ENCODE assay signal across 14 cellular contexts in genomic region chr7:110801502-110801901, GRCh38.
DNase-seq lines count a peak whose midpoint lies in the region; ATAC-seq, FAIRE-seq and TF ChIP-seq lines count a peak whose summit lies in the region.
"Had no signal": no experiment of that assay in that cellular context is flagged by ENCODE, and none has a peak within 500 bp of the region (broad histone marks: within the 10 kb centered on the region; RNA-seq: fewer than 3 reads in every experiment).

No MANE protein-coding gene starts in this region.

- H3K9ac ChIP-seq in kidney (ENCODE audit: low read length in 2 of 2), result no peak overlapping the region

- H3K9me3 Mint-ChIP-seq in activated T-helper 17 cell treated with anti-CD3 and anti-CD28 coated beads, Interleukin-2, amount 50 U/mL, for 72 hours, result peaks cover 6% of the 10 kb centered on the region

- H3K4me3 ChIP-seq in kidney (ENCODE audit: low read length in 2 of 2), result no peak overlapping the region

- no peaks in the 10 kb centered on the region for H3K36me3 Mint-ChIP-seq in activated T-helper 17 cell treated with anti-CD3 and anti-CD28 coated beads, Interleukin-2, amount 50 U/mL, for 72 hours (ENCODE audit: low read depth)
- H3K36me3 Mint-ChIP-seq: immature natural killer cell had no signal

- H3K4me1 Mint-ChIP-seq in activated T-helper 17 cell treated with anti-CD3 and anti-CD28 coated beads, Interleukin-2, amount 50 U/mL, for 72 hours, result peaks cover 9% of the 10 kb centered on the region
- H3K4me1 Mint-ChIP-seq: immature natural killer cell had no signal

- ATAC-seq in GM18861 (IDR thresholded peaks at IDR 0.05; ENCODE audit: unreplicated experiment) (peak; percentile 90), GM21447 (IDR thresholded peaks at IDR 0.05; ENCODE audit: unreplicated experiment) (peak; percentile 88), HG03039 (IDR thresholded peaks at IDR 0.05; ENCODE audit: unreplicated experiment) (peak; percentile 74)
- peak; percentile 85 for ATAC-seq in activated T-helper 17 cell treated with anti-CD3 and anti-CD28 coated beads, Interleukin-2, amount 50 U/mL, for 72 hours (replicated peaks)

- TF ChIP-seq CTCF in kidney (IDR thresholded peaks at IDR 0.05; ENCODE audit: borderline replicate concordance, extremely low read depth, insufficient read depth), result no peak

- no peak overlapping the region for H3K4me3 Mint-ChIP-seq in activated T-helper 17 cell treated with anti-CD3 and anti-CD28 coated beads, Interleukin-2, amount 50 U/mL, for 72 hours
- H3K4me3 Mint-ChIP-seq: immature natural killer cell had no signal

- H3K27ac Mint-ChIP-seq in activated T-helper 17 cell treated with anti-CD3 and anti-CD28 coated beads, Interleukin-2, amount 50 U/mL, for 72 hours, result peak overlapping the region; percentile 39
- H3K27ac Mint-ChIP-seq: immature natural killer cell, progenitor cell of endocrine pancreas had no signal

- H3K36me3 ChIP-seq in kidney (ENCODE audit: control insufficient read depth in 1 of 2, insufficient read depth in 2 of 2, low read length in 2 of 2), result no peaks in the 10 kb centered on the region

- DNase-seq in kidney (no peak), amniotic stem cell (lab: John Stamatoyannopoulos, UW) (no peak), NCI-H2107 treated with DMSO at 0.1 percent for 48 hours (lab: John Stamatoyannopoulos, UW; ENCODE audit: unreplicated experiment) (no peak), HuH-7 (ENCODE audit: low spot score) (no peak)
- DNase-seq: activated CD8-positive, alpha-beta memory T cell treated with anti-CD3 and anti-CD28 coated beads for 24 hours; immature natural killer cell; stimulated activated CD4-positive, alpha-beta T cell treated with anti-CD3 and anti-CD28 coated beads, Interleukin-4, amount 100 ng/mL, for 4 hours had no signal

- H3K27me3 Mint-ChIP-seq in activated T-helper 17 cell treated with anti-CD3 and anti-CD28 coated beads, Interleukin-2, amount 50 U/mL, for 72 hours, result no peaks in the 10 kb centered on the region
- H3K27me3 Mint-ChIP-seq: progenitor cell of endocrine pancreas had no signal

- intact Hi-C loops in kidney (cut with DNase I), result no loop called here

- H3K27ac ChIP-seq in kidney (ENCODE audit: low read depth in 2 of 2, low read length in 2 of 2), result no peak overlapping the region
- H3K27ac ChIP-seq: C4-2B had no signal

- H3K9me3 ChIP-seq in kidney (ENCODE audit: control insufficient read depth in 1 of 2, low read length in 2 of 2), result no peaks in the 10 kb centered on the region

- no peak for FAIRE-seq in kidney (lab: Jason Lieb, UNC)
- FAIRE-seq: G401.6 had no signal

- no peaks in the 10 kb centered on the region for H3K4me1 ChIP-seq in kidney (ENCODE audit: control insufficient read depth in 1 of 2, insufficient read depth in 1 of 2, low read depth in 1 of 2, low read length in 2 of 2)
